Comparison of ENCODE assay signal across 16 cellular contexts in genomic region chr14:72433511-72433910, GRCh38.
DNase-seq lines count a peak whose midpoint lies in the region; ATAC-seq and TF ChIP-seq lines count a peak whose summit lies in the region.
"Had no signal": no experiment of that assay in that cellular context is flagged by ENCODE, and none has a peak within 500 bp of the region (broad histone marks: within the 10 kb centered on the region; RNA-seq: fewer than 3 reads in every experiment).

No MANE protein-coding gene starts in this region.

- POLR2A ChIA-PET in activated CD8-positive, alpha-beta T cell treated with anti-CD3 and anti-CD28 coated beads for 36 hours (lab: Charles Lee): no interaction called here

- intact Hi-C loops in activated CD8-positive, alpha-beta T cell treated with anti-CD3 and anti-CD28 coated beads for 36 hours (cut with micrococcal nuclease): no loop called here

- H3K4me1 Mint-ChIP-seq in activated CD8-positive, alpha-beta T cell treated with anti-CD3 and anti-CD28 coated beads for 36 hours (ENCODE audit: low read depth): no peaks in the 10 kb centered on the region
- H3K4me1 Mint-ChIP-seq: brain; stimulated activated naive CD8-positive, alpha-beta T cell treated with anti-CD3 and anti-CD28 coated beads, Interleukin-15, amount 100 ng/mL, for 72 hours had no signal

- H3K27ac Mint-ChIP-seq in activated CD8-positive, alpha-beta T cell treated with anti-CD3 and anti-CD28 coated beads for 36 hours: no peak overlapping the region
- H3K27ac Mint-ChIP-seq: activated CD8-positive, alpha-beta memory T cell treated with anti-CD3 and anti-CD28 coated beads, Interleukin-2, amount 10 ng/mL, durations not matched to agents 7 days and 5 days; brain; progenitor cell of endocrine pancreas; stimulated activated naive CD8-positive, alpha-beta T cell treated with anti-CD3 and anti-CD28 coated beads, Interleukin-15, amount 100 ng/mL, for 72 hours had no signal

- no peak overlapping the region for H3K4me3 ChIP-seq in cardiac fibroblast (replicated peaks in 1 of 2; ENCODE audit: low read depth in 2 of 2, low read length in 2 of 2)
- H3K4me3 ChIP-seq: gastrocnemius medialis had no signal

- peaks cover 5% of the 10 kb centered on the region for H3K9me3 Mint-ChIP-seq in activated CD8-positive, alpha-beta T cell treated with anti-CD3 and anti-CD28 coated beads for 36 hours

- H3K36me3 Mint-ChIP-seq in activated CD8-positive, alpha-beta T cell treated with anti-CD3 and anti-CD28 coated beads for 36 hours (ENCODE audit: low read depth): no peaks in the 10 kb centered on the region
- H3K36me3 Mint-ChIP-seq: brain had no signal

- H3K4me3 Mint-ChIP-seq in activated CD8-positive, alpha-beta T cell treated with anti-CD3 and anti-CD28 coated beads for 36 hours: no peak overlapping the region
- H3K4me3 Mint-ChIP-seq: activated CD8-positive, alpha-beta memory T cell treated with anti-CD3 and anti-CD28 coated beads, Interleukin-2, amount 10 ng/mL, durations not matched to agents 7 days and 5 days; brain; stimulated activated naive CD8-positive, alpha-beta T cell treated with anti-CD3 and anti-CD28 coated beads, Interleukin-15, amount 100 ng/mL, for 72 hours had no signal

- CTCF ChIA-PET in activated CD8-positive, alpha-beta T cell treated with anti-CD3 and anti-CD28 coated beads for 36 hours (lab: Charles Lee): interaction anchor here (1.3 to 2.4 kb wide), 2 partner anchors 12 to 409 kb away, joined by 3 to 10 read pairs; no protein-coding TSS in a partner anchor

- H3K27me3 Mint-ChIP-seq in activated CD8-positive, alpha-beta T cell treated with anti-CD3 and anti-CD28 coated beads for 36 hours: peaks cover 11% of the 10 kb centered on the region

- ATAC-seq in HG03135 (IDR thresholded peaks at IDR 0.05; ENCODE audit: unreplicated experiment) (no peak), HG03354 (IDR thresholded peaks at IDR 0.05; ENCODE audit: poor library complexity, severe bottlenecking, unreplicated experiment) (no peak)
- ATAC-seq in activated CD8-positive, alpha-beta T cell treated with anti-CD3 and anti-CD28 coated beads for 36 hours: no peak
- ATAC-seq: activated CD8-positive, alpha-beta memory T cell treated with anti-CD3 and anti-CD28 coated beads, Interleukin-2, amount 10 ng/mL, durations not matched to agents 7 days and 5 days; gastrocnemius medialis; stimulated activated naive CD8-positive, alpha-beta T cell treated with anti-CD3 and anti-CD28 coated beads, Interleukin-15, amount 100 ng/mL, for 72 hours had no signal

- no peak for TF ChIP-seq CTCF in cardiac fibroblast (IDR thresholded peaks at IDR 0.05; ENCODE audit: low read depth, low read length)
- TF ChIP-seq CTCF in activated CD8-positive, alpha-beta T cell treated with anti-CD3 and anti-CD28 coated beads for 36 hours (IDR thresholded peaks at IDR 0.05): no peak

- peak; percentile 53 for DNase-seq in EL
- DNase-seq in M059J (ENCODE audit: low read depth): peak; percentile 67
- peak; percentile 14 to 36 for DNase-seq in cardiac fibroblast (ENCODE audit: low read depth in 2 of 2)
- peak; percentile 45 for DNase-seq in myocyte (ENCODE audit: low read depth)
- no peak for DNase-seq in activated CD8-positive, alpha-beta T cell treated with anti-CD3 and anti-CD28 coated beads for 36 hours
- DNase-seq: activated CD8-positive, alpha-beta memory T cell treated with anti-CD3 and anti-CD28 coated beads, Interleukin-2, amount 10 ng/mL, durations not matched to agents 7 days and 5 days; activated gamma-delta T cell treated with Interleukin-2 at 50 U/mL for 16 hours; C1 segment of cervical spinal cord; gastrocnemius medialis; NCI-H1105; stimulated activated naive CD8-positive, alpha-beta T cell treated with anti-CD3 and anti-CD28 coated beads, Interleukin-15, amount 100 ng/mL, for 72 hours; T-helper 2 cell had no signal
